7 cellular contexts compared by ENCODE assay signal in the genomic region with DNA sequence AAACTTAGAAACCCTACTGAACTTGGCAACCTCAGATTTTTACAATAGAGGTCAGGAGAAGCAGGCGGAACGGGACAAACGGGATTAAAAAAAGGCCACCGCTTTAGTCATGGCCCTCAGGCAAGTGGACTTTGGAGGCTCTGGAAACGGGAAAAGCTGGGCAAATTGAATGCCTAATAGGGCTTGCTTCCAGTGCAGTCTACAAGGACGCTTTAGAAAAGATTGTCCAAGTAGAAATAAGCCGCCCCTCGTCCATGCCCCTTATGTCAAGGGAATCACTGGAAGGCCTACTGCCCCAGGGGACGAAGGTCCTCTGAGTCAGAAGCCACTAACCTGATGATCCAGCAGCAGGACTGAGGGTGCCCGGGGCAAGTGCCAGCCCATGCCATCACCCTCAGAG. TPM values are rescaled to one million over a fixed set of nuclear protein-coding genes. Genes with fewer than 3 reads are reported as not detected.
DNase-seq lines count a peak whose midpoint lies in the region; ATAC-seq and TF ChIP-seq lines count a peak whose summit lies in the region.
"Not testable (repeated sequence)": the region's sequence is repeated elsewhere in the genome, so short reads cannot be mapped to it uniquely, and the experiment has no call there.

No MANE protein-coding gene starts in this region.

- H3K27me3 ChIP-seq in HCT116 (ENCODE audit: insufficient read depth, low read length); PC-3 (ENCODE audit: low read length); breast epithelium; right lobe of liver: not testable (repeated sequence)

- not testable (repeated sequence) for H3K4me3 ChIP-seq in HCT116 (replicated peaks in 1 of 2; ENCODE audit: low read depth in 1 of 2, low read length in 2 of 2); PC-3 (ENCODE audit: low read length); breast epithelium; right lobe of liver

- H3K9me3 Mint-ChIP-seq in Calu3 (ENCODE audit: low read depth, unreplicated experiment): not testable (repeated sequence)

- not testable (repeated sequence) for H3F3A ChIP-seq in PC-3 (ENCODE audit: low read length, unreplicated experiment)

- POLR2A ChIA-PET in HCT116 (lab: Charles Lee); PC-3 (lab: Charles Lee; ENCODE audit: unreplicated experiment): not testable (repeated sequence)

- not testable (repeated sequence) for H3K4me3 Mint-ChIP-seq in Calu3 (ENCODE audit: low read depth, unreplicated experiment)

- H3K36me3 ChIP-seq in HCT116 (ENCODE audit: control insufficient read depth in 1 of 2, insufficient read depth in 2 of 2, low read length in 2 of 2); PC-3 (ENCODE audit: low read depth, low read length); breast epithelium; right lobe of liver: not testable (repeated sequence)

- H3K9ac ChIP-seq in HCT116 (ENCODE audit: low read length): not testable (repeated sequence)
- 0 out of 2 replicates have a peak overlapping the region, but pooled peaks have one; percentile 10 for H3K9ac ChIP-seq in PC-3 (ENCODE audit: low read length)

- not testable (repeated sequence) for BruUV-seq in Calu3 (replicated peaks; lab: Mats Ljungman, UMichigan); HCT116 (replicated peaks; lab: Mats Ljungman, UMichigan); PC-3 (replicated peaks; lab: Mats Ljungman, UMichigan)

- not testable (repeated sequence) for H3K9me2 ChIP-seq in HCT116 (ENCODE audit: insufficient read depth); PC-3 (replicated peaks; ENCODE audit: low read length)

- H3K4me2 ChIP-seq in HCT116 (ENCODE audit: low read length) (peak overlapping the region; percentile 17; the same call in 1 of the 2 replicates), PC-3 (ENCODE audit: low read length) (peak overlapping the region; percentile 53)

- peak; percentile 25 for DNase-seq in Calu3
- DNase-seq in HCT116 (ENCODE audit: low read depth, low spot score): not testable (repeated sequence)
- peak; percentile 78 for DNase-seq in PC-3
- DNase-seq in RPMI7951 (ENCODE audit: low read depth): peak; percentile 94
- peak; percentile 20 to 56 for DNase-seq in breast epithelium (ENCODE audit: low spot score in 2 of 2)
- DNase-seq in left lobe of liver (ENCODE audit: low spot score): peak; percentile 84
- peak; percentile 55 to 83 (median 68) for DNase-seq in right lobe of liver

- not testable (repeated sequence) for TF ChIP-seq CTCF in Calu3 (IDR thresholded peaks at IDR 0.05; ENCODE audit: unreplicated experiment); HCT116 (IDR thresholded peaks at IDR 0.05 in 2 of 3, conservative IDR thresholded peaks at IDR 0.05 in 1 of 3; ENCODE audit: borderline replicate concordance in 1 of 3, insufficient read depth in 1 of 3, low read depth in 2 of 3, low read length in 2 of 3); PC-3 (conservative IDR thresholded peaks at IDR 0.05; ENCODE audit: low read depth, low read length); breast epithelium (IDR thresholded peaks at IDR 0.05); right lobe of liver (IDR thresholded peaks at IDR 0.05)

- not testable (repeated sequence) for TF ChIP-seq RAD21 in HCT116 (IDR thresholded peaks at IDR 0.05; ENCODE audit: low read depth)

- CTCF ChIA-PET in Calu3 (lab: Charles Lee); HCT116 (lab: Charles Lee); PC-3 (lab: Charles Lee): not testable (repeated sequence)

- TF ChIP-seq POLR2A in HCT116 (IDR thresholded peaks at IDR 0.05; ENCODE audit: borderline replicate concordance, extremely low read depth, insufficient read depth, insufficient read length); breast epithelium (IDR thresholded peaks at IDR 0.05); right lobe of liver (IDR thresholded peaks at IDR 0.05): not testable (repeated sequence)

- H2AFZ ChIP-seq in HCT116 (ENCODE audit: low read depth, low read length, poor library complexity, severe bottlenecking); PC-3 (ENCODE audit: low read length): not testable (repeated sequence)

- 42% methylated on average over 9 of the region's 10 CpGs for WGBS in right lobe of liver (ENCODE audit: insufficient coverage, low coverage, low lambda C conversion rate, missing lambda C conversion rate)

- ATAC-seq in HCT116, PC-3, left lobe of liver, right lobe of liver: not testable (repeated sequence)

- peaks cover 31% of the 10 kb centered on the region for H3K4me1 Mint-ChIP-seq in Calu3 (ENCODE audit: low read depth, unreplicated experiment)

- not testable (repeated sequence) for H3K9me3 ChIP-seq in HCT116 (ENCODE audit: control insufficient read depth in 1 of 2, insufficient read depth in 1 of 2, low read depth in 1 of 2, low read length in 2 of 2); PC-3 (ENCODE audit: low read length); breast epithelium; right lobe of liver

- not testable (repeated sequence) for H4K20me1 ChIP-seq in HCT116 (ENCODE audit: insufficient read depth); PC-3 (ENCODE audit: low read length)

- not testable (repeated sequence) for H3K27ac ChIP-seq in HCT116 (ENCODE audit: low read depth, low read length); right lobe of liver
- H3K27ac ChIP-seq in PC-3 (ENCODE audit: low read length): peak overlapping the region; percentile 71
- H3K27ac ChIP-seq in breast epithelium: peak overlapping the region; percentile 8 to 36

- intact Hi-C loops in Calu3 (cut with micrococcal nuclease; ENCODE audit: unreplicated experiment); HCT116 (cut with micrococcal nuclease); PC-3 (cut with micrococcal nuclease); breast epithelium (cut with DNase I; ENCODE audit: low total_unique reads); right lobe of liver (cut with DNase I): not testable (repeated sequence)

- H3K36me3 Mint-ChIP-seq in Calu3 (ENCODE audit: insufficient read depth, unreplicated experiment): not testable (repeated sequence)

- H3K27me3 Mint-ChIP-seq in Calu3 (ENCODE audit: unreplicated experiment): not testable (repeated sequence)

- not testable (repeated sequence) for H3K79me2 ChIP-seq in HCT116 (ENCODE audit: insufficient read depth, low read length); PC-3 (ENCODE audit: low read length)

- not testable (repeated sequence) for H3K27ac Mint-ChIP-seq in Calu3 (ENCODE audit: unreplicated experiment)

- RAD21 ChIA-PET in HCT116 (lab: Charles Lee; ENCODE audit: low non-redundant PET in 1 of 2, low total read pairs in 2 of 2, uncharacterized antibody in 2 of 2, unreplicated experiment in 2 of 2): not testable (repeated sequence)

- H3K4me1 ChIP-seq in HCT116 (ENCODE audit: control insufficient read depth in 1 of 2, insufficient read depth in 2 of 2, low read length in 2 of 2) (peaks cover 0 to 15% of the 10 kb centered on the region in 2 experiments; a peak in 2 of 4 replicates), PC-3 (ENCODE audit: insufficient read depth, low read length) (peaks cover 20% of the 10 kb centered on the region)
- H3K4me1 ChIP-seq in breast epithelium, right lobe of liver: not testable (repeated sequence)

TF ChIP-seq in HCT116, 20 proteins besides CTCF, POLR2A, EP300 and RAD21:
- peak; percentile 44; the same call in 1 of the 2 replicates for TF ChIP-seq SP1 (IDR thresholded peaks at IDR 0.05; ENCODE audit: low read depth)
- peak; percentile 38 for TF ChIP-seq FOSL1 (IDR thresholded peaks at IDR 0.05; ENCODE audit: low read depth)
- TF ChIP-seq JUND (IDR thresholded peaks at IDR 0.05): 0 out of 2 replicates have a peak, but pooled peaks have one; percentile 22

RNA-seq across cellular contexts. Expression of a gene that starts 27.2 kb away (rescaled TPM):
- total RNA-seq in Calu3 (2022): 5.6 and 9.0 TPM in 2 replicates
- total RNA-seq in HCT116 (2021; ENCODE audit: unreplicated experiment): 7.1 TPM
- 4.2 and 6.0 TPM in 2 replicates for polyA plus RNA-seq in HCT116 (2012)
- total RNA-seq in PC-3 (2014; rRNA removed): 8.4 and 9.8 TPM in 2 replicates
- 4.1 and 5.4 TPM in 2 replicates for total RNA-seq in RPMI7951 (2014; rRNA removed; shearing (Covaris generic))
- total RNA-seq in breast epithelium: 10 to 100 TPM in 1 of 3 donors, 1 to 10 TPM in 2; 3.5 to 13.5 (median 9.2) TPM
- 2.6 TPM for total RNA-seq in left lobe of liver
- 1 to 10 TPM; 1.4 to 3.9 (median 2.2) TPM for total RNA-seq in right lobe of liver
